In genomic region chr1:158002630-158003408, GRCh38 we compare ENCODE assay signal across 10 cellular contexts. TPM values are rescaled to one million over a fixed set of nuclear protein-coding genes. Genes with fewer than 3 reads are reported as not detected.
DNase-seq lines count a peak whose midpoint lies in the region; ATAC-seq, FAIRE-seq and TF ChIP-seq lines count a peak whose summit lies in the region.
"Had no signal": no experiment of that assay in that cellular context is flagged by ENCODE, and none has a peak within 500 bp of the region (broad histone marks: within the 10 kb centered on the region; RNA-seq: fewer than 3 reads in every experiment).

No MANE protein-coding gene starts in this region.

- H3K79me2 ChIP-seq in keratinocyte (ENCODE audit: control insufficient read depth, insufficient read depth, low read length) = peaks cover 98% of the 10 kb centered on the region

- TF ChIP-seq EP300 in suprapubic skin (IDR thresholded peaks at IDR 0.05) = no peak

- TF ChIP-seq POLR2A in body of pancreas (IDR thresholded peaks at IDR 0.05) = no peak
- no peak for TF ChIP-seq POLR2A in suprapubic skin (IDR thresholded peaks at IDR 0.05)

- H3K4me2 ChIP-seq in keratinocyte (ENCODE audit: control insufficient read depth, extremely low read depth, insufficient read depth, low read depth, low read length) = peak overlapping the region; percentile 49

- H3K9ac ChIP-seq in keratinocyte (ENCODE audit: control insufficient read depth, extremely low read depth, insufficient read depth, low read length) = no peak overlapping the region

- WGBS in body of pancreas, 2 donors = 50 to 56% methylated on average over 14 of the region's 14 CpGs
- WGBS in suprapubic skin = 50% methylated on average over 14 of the region's 14 CpGs

- TF ChIP-seq CTCF in HFFc6 (IDR thresholded peaks at IDR 0.05) (no peak), body of pancreas (IDR thresholded peaks at IDR 0.05) (no peak), keratinocyte (optimal IDR thresholded peaks at IDR 0.05 in 1 of 3, IDR thresholded peaks at IDR 0.05 in 1 of 3, conservative IDR thresholded peaks at IDR 0.05 in 1 of 3; ENCODE audit: extremely low read depth in 1 of 3, insufficient read depth in 2 of 3, low read length in 3 of 3) (no peak), suprapubic skin (IDR thresholded peaks at IDR 0.05) (no peak)

- H3K27me3 Mint-ChIP-seq in HFFc6 (ENCODE audit: insufficient read depth) = peaks cover 5% of the 10 kb centered on the region; the same call in 1 of the 2 replicates
- peaks cover 27% of the 10 kb centered on the region for H3K27me3 Mint-ChIP-seq in activated T-helper 17 cell treated with anti-CD3 and anti-CD28 coated beads, Interleukin-2, amount 50 U/mL, for 72 hours

- no peaks in the 10 kb centered on the region for H3K9me3 ChIP-seq in body of pancreas
- no peaks in the 10 kb centered on the region for H3K9me3 ChIP-seq in keratinocyte (ENCODE audit: control insufficient read depth, low read depth, low read length)
- H3K9me3 ChIP-seq in suprapubic skin = no peaks in the 10 kb centered on the region

- peak overlapping the region; percentile 97 for H3K27ac Mint-ChIP-seq in HFFc6
- no peak overlapping the region for H3K27ac Mint-ChIP-seq in activated T-helper 17 cell treated with anti-CD3 and anti-CD28 coated beads, Interleukin-2, amount 50 U/mL, for 72 hours
- H3K27ac Mint-ChIP-seq: T-helper 17 cell had no signal

- intact Hi-C loops in body of pancreas (cut with DNase I) = no loop called here

- peaks cover 96% of the 10 kb centered on the region for H3K4me1 Mint-ChIP-seq in HFFc6 (ENCODE audit: low read depth)
- H3K4me1 Mint-ChIP-seq in activated T-helper 17 cell treated with anti-CD3 and anti-CD28 coated beads, Interleukin-2, amount 50 U/mL, for 72 hours = no peaks in the 10 kb centered on the region

- H3K9me1 ChIP-seq in keratinocyte (ENCODE audit: control insufficient read depth, extremely low read depth, insufficient read depth, low read length) = no peaks in the 10 kb centered on the region

- H3K4me3 ChIP-seq in body of pancreas (no peak overlapping the region), keratinocyte (ENCODE audit: control insufficient read depth in 2 of 3, extremely low read depth in 1 of 3, insufficient read depth in 2 of 3, low read depth in 1 of 3, low read length in 3 of 3) (no peak overlapping the region), suprapubic skin (no peak overlapping the region)

- dilution Hi-C loops in keratinocyte (cut with MboI; ENCODE audit: extremely low pct_ligation_motif_present, low sequenced_read_pairs) = no loop called here

- H3K36me3 Mint-ChIP-seq in HFFc6 (ENCODE audit: low read depth) = peaks cover 20% of the 10 kb centered on the region; the same call in 1 of the 2 replicates
- no peaks in the 10 kb centered on the region for H3K36me3 Mint-ChIP-seq in activated T-helper 17 cell treated with anti-CD3 and anti-CD28 coated beads, Interleukin-2, amount 50 U/mL, for 72 hours (ENCODE audit: low read depth)

- H3K27ac ChIP-seq in body of pancreas (no peak overlapping the region), keratinocyte (ENCODE audit: control insufficient read depth, insufficient read depth, low read length) (peak overlapping the region; percentile 16), suprapubic skin (peak overlapping the region; percentile 19)

- H3K27me3 ChIP-seq in body of pancreas = no peaks in the 10 kb centered on the region
- no peaks in the 10 kb centered on the region for H3K27me3 ChIP-seq in keratinocyte (ENCODE audit: control insufficient read depth, extremely low read depth, insufficient read depth, low read length)
- H3K27me3 ChIP-seq in suprapubic skin = no peaks in the 10 kb centered on the region

- no peaks in the 10 kb centered on the region for H3K9me3 Mint-ChIP-seq in HFFc6
- H3K9me3 Mint-ChIP-seq in activated T-helper 17 cell treated with anti-CD3 and anti-CD28 coated beads, Interleukin-2, amount 50 U/mL, for 72 hours = no peaks in the 10 kb centered on the region

- no peaks in the 10 kb centered on the region for H4K20me1 ChIP-seq in keratinocyte (ENCODE audit: control insufficient read depth, extremely low read depth, insufficient read depth, low read length)

- H3K4me1 ChIP-seq in body of pancreas (peaks cover 10% of the 10 kb centered on the region), keratinocyte (ENCODE audit: control insufficient read depth, extremely low read depth, insufficient read depth, low read length) (peaks cover 62% of the 10 kb centered on the region), suprapubic skin (peaks cover 46% of the 10 kb centered on the region)

- peak; percentile 74 for FAIRE-seq in keratinocyte (lab: Jason Lieb, UNC)

- H2AFZ ChIP-seq in keratinocyte (ENCODE audit: control insufficient read depth, low read length) = no peak overlapping the region

- DNase-seq in HFFc6 (peak; percentile 82), body of pancreas (no peak), keratinocyte (ENCODE audit: low read depth, low spot score) (no peak), suprapubic skin (ENCODE audit: low spot score in 2 of 2) (no peak), amygdala (lab: John Stamatoyannopoulos, UW) (no peak), NCI-H2196 (lab: John Stamatoyannopoulos, UW; ENCODE audit: unreplicated experiment) (no peak)
- DNase-seq: NCI-H146, T-helper 17 cell had no signal

- ATAC-seq in body of pancreas (peak; percentile 18), GM21529 (IDR thresholded peaks at IDR 0.05; ENCODE audit: unreplicated experiment) (no peak)
- no peak for ATAC-seq in activated T-helper 17 cell treated with anti-CD3 and anti-CD28 coated beads, Interleukin-2, amount 50 U/mL, for 72 hours (replicated peaks)
- ATAC-seq: T-helper 17 cell had no signal

- H3K36me3 ChIP-seq in body of pancreas (replicated peaks in 1 of 2; ENCODE audit: insufficient read depth in 1 of 2, low read depth in 2 of 2) = no peaks in the 10 kb centered on the region
- H3K36me3 ChIP-seq in keratinocyte (ENCODE audit: control insufficient read depth in 2 of 2, extremely low read depth in 1 of 2, insufficient read depth in 2 of 2, low read length in 2 of 2) = peaks cover 10 to 11% of the 10 kb centered on the region in 2 experiments
- H3K36me3 ChIP-seq in suprapubic skin = no peaks in the 10 kb centered on the region

- peak overlapping the region; percentile 81 for H3K4me3 Mint-ChIP-seq in HFFc6
- H3K4me3 Mint-ChIP-seq in activated T-helper 17 cell treated with anti-CD3 and anti-CD28 coated beads, Interleukin-2, amount 50 U/mL, for 72 hours = no peak overlapping the region
- H3K4me3 Mint-ChIP-seq: T-helper 17 cell had no signal

RNA-seq across cellular contexts. Expression of gene KIRREL1, which starts 9.4 kb away (rescaled TPM):
- 100 to 1,000 TPM in 5 of 6 experiments, 10 to 100 TPM in 1; 99.5 to 121 (median 107) TPM for total RNA-seq in HFFc6 (2021; fragmentation: NEBNext Ultra II Directional; extraction: Animal tissue kit (Norgen Biotek cat#: 25700))
- total RNA-seq in body of pancreas = 10 to 100 TPM; 10.9 to 11.4 TPM
- 18.3 to 29.8 TPM (median 19.7 TPM) in 3 replicates for polyA plus RNA-seq in keratinocyte
- 2.7 TPM for polyA plus RNA-seq in keratinocyte (2011; ENCODE audit: low read depth)
- 11.1 and 14.7 TPM in 2 replicates for polyA plus RNA-seq in keratinocyte (2011; cell fraction: cytosol; rRNA removed)
- polyA plus RNA-seq in keratinocyte (2011; cell fraction: nucleus; rRNA removed) = 65.2 and 75.4 TPM in 2 replicates
- 11.5 and 45.7 TPM in 2 replicates for polyA plus RNA-seq in keratinocyte (2012; ENCODE audit: low replicate concordance)
- polyA minus RNA-seq in keratinocyte = 47.6 to 153 TPM (median 54.8 TPM) in 3 replicates
- 39.5 TPM for polyA minus RNA-seq in keratinocyte (2011; cell fraction: cytosol; rRNA and poly(A)+ RNA removed)
- 101 and 135 TPM in 2 replicates for polyA minus RNA-seq in keratinocyte (2011; cell fraction: nucleus; rRNA and poly(A)+ RNA removed)
- total RNA-seq in suprapubic skin = 10 to 100 TPM; 12.5 to 18.9 (median 15.5) TPM
- total RNA-seq in activated T-helper 17 cell treated with anti-CD3 and anti-CD28 coated beads, Interleukin-2, amount 50 U/mL, for 72 hours = under 1 TPM in 1 of 2 donors, not detected in 1; 0.08 TPM
- total RNA-seq: T-helper 17 cell had no signal

Comparison
In these comparisons a context has a peak if more than half of its experiments do, and no peak if none do; other contexts are left out.
1. H3K27ac ChIP-seq: peak in keratinocyte (single experiment) and suprapubic skin (single experiment); none in body of pancreas (0 of 4).
2. RNA of gene KIRREL1, which starts 9.4 kb away (total RNA-seq): 99.5 to 121 TPM in HFFc6, 12.5 to 18.9 TPM in suprapubic skin and 10.9 to 11.4 TPM in body of pancreas; 0.08 TPM in activated T-helper 17 cell treated with anti-CD3 and anti-CD28 coated beads, Interleukin-2, amount 50 U/mL, for 72 hours; every median in the first group is over 10 times any median in the second.